26 cellular contexts compared by ENCODE assay signal in the genomic region with DNA sequence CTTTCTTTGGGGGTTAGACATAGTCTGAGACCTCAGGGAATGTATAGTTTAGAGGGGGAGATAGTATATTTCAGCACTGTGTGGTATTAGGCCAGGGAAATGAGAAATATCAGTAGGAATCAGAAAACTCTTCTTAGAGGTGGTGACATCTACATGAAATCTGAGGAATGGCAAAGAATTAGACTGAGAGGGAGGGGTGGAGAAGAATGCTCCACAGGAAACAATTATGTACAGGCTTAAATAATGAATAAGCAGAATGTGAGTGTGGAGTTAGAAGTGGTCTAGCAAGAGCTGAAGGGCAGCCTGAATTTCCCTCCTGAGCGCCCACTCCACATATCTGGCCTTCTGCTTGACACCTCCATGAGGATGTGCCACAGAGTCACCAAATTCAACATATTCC.
"Had no signal": no experiment of that assay in that cellular context is flagged by ENCODE, and none has a peak within 500 bp of the region (broad histone marks: within the 10 kb centered on the region; RNA-seq: fewer than 3 reads in every experiment).

No MANE protein-coding gene starts in this region.

- H3K9ac ChIP-seq: parathyroid adenoma had no signal

- H3K27ac Mint-ChIP-seq: dendritic cell treated with granulocyte-macrophage colony-stimulating factor and Interleukin-4, amounts not matched to agents 40 ng/mL and 50 ng/mL, for 4 days; endodermal cell; memory B cell; naive B cell; nephron; progenitor cell of endocrine pancreas; stimulated activated effector memory CD8-positive, alpha-beta T cell treated with anti-CD3 and anti-CD28 coated beads, Interleukin-12 subunit alpha, Interleukin-12 subunit beta, amount 100 ng/mL, for 72 hours; type B pancreatic cell had no signal

- H3K4me3 Mint-ChIP-seq: dendritic cell treated with granulocyte-macrophage colony-stimulating factor and Interleukin-4, amounts not matched to agents 40 ng/mL and 50 ng/mL, for 4 days; endodermal cell; memory B cell; naive B cell; stimulated activated effector memory CD8-positive, alpha-beta T cell treated with anti-CD3 and anti-CD28 coated beads, Interleukin-12 subunit alpha, Interleukin-12 subunit beta, amount 100 ng/mL, for 72 hours; type B pancreatic cell had no signal

- H3K9me3 Mint-ChIP-seq: dendritic cell treated with granulocyte-macrophage colony-stimulating factor and Interleukin-4, amounts not matched to agents 40 ng/mL and 50 ng/mL, for 4 days; endodermal cell; memory B cell; naive B cell; nephron; stimulated activated effector memory CD8-positive, alpha-beta T cell treated with anti-CD3 and anti-CD28 coated beads, Interleukin-12 subunit alpha, Interleukin-12 subunit beta, amount 100 ng/mL, for 72 hours; type B pancreatic cell had no signal

- H3K36me3 Mint-ChIP-seq: memory B cell, naive B cell, type B pancreatic cell had no signal

- H3K4me3 ChIP-seq: colonic mucosa, gastrocnemius medialis, lung, right lobe of liver, smooth muscle cell, stomach, thyroid gland had no signal

- H3K27me3 Mint-ChIP-seq: progenitor cell of endocrine pancreas, type B pancreatic cell had no signal

- H3K79me2 ChIP-seq: parathyroid adenoma had no signal

- H3K36me3 ChIP-seq: colonic mucosa, gastrocnemius medialis, right lobe of liver, stomach, thyroid gland had no signal

- H3K27me3 ChIP-seq: colonic mucosa, gastrocnemius medialis, right lobe of liver, stomach, thyroid gland had no signal

- H3K27ac ChIP-seq: colonic mucosa, epithelial cell of prostate, gastrocnemius medialis, parathyroid adenoma, right lobe of liver, stomach, thyroid gland had no signal

- ATAC-seq: esophagus mucosa; gastrocnemius medialis; right lobe of liver; stimulated activated effector memory CD8-positive, alpha-beta T cell treated with anti-CD3 and anti-CD28 coated beads, Interleukin-12 subunit alpha, Interleukin-12 subunit beta, amount 100 ng/mL, for 72 hours had no signal

- H3K4me1 ChIP-seq: colonic mucosa, parathyroid adenoma had no signal

- H3K9me3 ChIP-seq: colonic mucosa, gastrocnemius medialis, right lobe of liver, stomach, thyroid gland had no signal

- H3K4me2 ChIP-seq: smooth muscle cell had no signal

- H2AFZ ChIP-seq: parathyroid adenoma had no signal

- DNase-seq: effector CD8-positive, alpha-beta T cell; endodermal cell; foreskin fibroblast; gastrocnemius medialis; head of caudate nucleus; naive B cell; occipital lobe; right lobe of liver; stimulated activated CD4-positive, alpha-beta T cell treated with anti-CD3 and anti-CD28 coated beads, Interleukin-12 subunit alpha, Interleukin-12 subunit beta, amount 100 ng/mL, for 4 hours; stimulated activated CD4-positive, alpha-beta T cell treated with anti-CD3 and anti-CD28 coated beads, Interleukin-1b, Interleukin-23, amount 100 ng/mL, for 48 hours; stimulated activated CD4-positive, alpha-beta T cell treated with anti-CD3 and anti-CD28 coated beads, Interleukin-4, amount 100 ng/mL, for 1 hour; stimulated activated naive CD4-positive, alpha-beta T cell treated with Interleukin-2 at 50 U/mL for 16 hours; stomach; thyroid gland had no signal
